ENCODE assay signal across 12 cellular contexts in genomic region chr2:118047273-118047898, GRCh38.
DNase-seq lines count a peak whose midpoint lies in the region; ATAC-seq and TF ChIP-seq lines count a peak whose summit lies in the region.
"Had no signal": no experiment of that assay in that cellular context is flagged by ENCODE, and none has a peak within 500 bp of the region (broad histone marks: within the 10 kb centered on the region; RNA-seq: fewer than 3 reads in every experiment).

No MANE protein-coding gene starts in this region.

- peak overlapping the region; percentile 41 for H3K9ac ChIP-seq in OCI-LY3 (ENCODE audit: low read length)

- no peaks in the 10 kb centered on the region for H3K9me3 ChIP-seq in OCI-LY3 (ENCODE audit: insufficient read depth, low read length)
- H3K9me3 ChIP-seq: sigmoid colon, SJSA1 had no signal

- ATAC-seq in GM18868 (IDR thresholded peaks at IDR 0.05; ENCODE audit: unreplicated experiment) (peak; percentile 38), GM21423 (IDR thresholded peaks at IDR 0.05; ENCODE audit: unreplicated experiment) (no peak)
- ATAC-seq: activated CD4-positive, CD25-positive, alpha-beta regulatory T cell treated with anti-CD3 and anti-CD28 coated beads, Interleukin-2, amount 50 U/mL, for 24 hours had no signal

- no peak overlapping the region for H3K27ac ChIP-seq in OCI-LY3 (ENCODE audit: low read length)
- H3K27ac ChIP-seq: sigmoid colon, SJSA1 had no signal

- TF ChIP-seq CTCF in OCI-LY3 (IDR thresholded peaks at IDR 0.05; ENCODE audit: low read depth, low read length) (peak; percentile 21), fibroblast of mammary gland (conservative IDR thresholded peaks at IDR 0.05; ENCODE audit: control insufficient read depth, insufficient read depth, low read depth, low read length) (no peak)

- H3K4me1 ChIP-seq in OCI-LY3 (ENCODE audit: low read length), result peaks cover 47% of the 10 kb centered on the region

- peak overlapping the region; percentile 52 for H3K4me3 ChIP-seq in OCI-LY3 (ENCODE audit: low read length)
- H3K4me3 ChIP-seq in fibroblast of mammary gland (ENCODE audit: control insufficient read depth, low read depth, low read length), result no peak overlapping the region
- H3K4me3 ChIP-seq in skeletal muscle cell (ENCODE audit: low read depth, low read length), result no peak overlapping the region
- H3K4me3 ChIP-seq: sigmoid colon, SJSA1 had no signal

- peak overlapping the region; percentile 75 for H3K4me2 ChIP-seq in OCI-LY3 (ENCODE audit: low read length)

- DNase-seq in fibroblast of mammary gland (ENCODE audit: low read depth) (peak; percentile 77), skeletal muscle cell (ENCODE audit: low read depth) (peak; percentile 53), NCI-H1105 (lab: John Stamatoyannopoulos, UW) (no peak), MV-4-11 (lab: John Stamatoyannopoulos, UW) (no peak), UCSD-AML1 (lab: John Stamatoyannopoulos, UW; ENCODE audit: unreplicated experiment) (no peak)
- DNase-seq: NCI-H2107, sigmoid colon had no signal

- H3K27me3 ChIP-seq in OCI-LY3 (ENCODE audit: low read depth, low read length), result peaks cover 3% of the 10 kb centered on the region; the same call in 1 of the 2 replicates
- H3K27me3 ChIP-seq: SJSA1 had no signal

- peak overlapping the region; percentile 67 for H2AFZ ChIP-seq in OCI-LY3 (ENCODE audit: low read depth, low read length)

- H4K20me1 ChIP-seq in OCI-LY3 (ENCODE audit: insufficient read depth, low read length), result no peaks in the 10 kb centered on the region

- H3K79me2 ChIP-seq in OCI-LY3 (ENCODE audit: low read length), result no peaks in the 10 kb centered on the region

- no peaks in the 10 kb centered on the region for H3K36me3 ChIP-seq in OCI-LY3 (replicated peaks; ENCODE audit: low read depth, low read length)
- H3K36me3 ChIP-seq: sigmoid colon, SJSA1 had no signal

Comparison
In these comparisons a context has a peak if more than half of its experiments do, and no peak if none do; other contexts are left out.
1. DNase-seq: peak in fibroblast of mammary gland (single experiment) and skeletal muscle cell (single experiment); none in NCI-H1105 (single experiment), MV-4-11 (single experiment) and UCSD-AML1 (single experiment).